ENCODE assay signal across 17 cellular contexts in the genomic region with DNA sequence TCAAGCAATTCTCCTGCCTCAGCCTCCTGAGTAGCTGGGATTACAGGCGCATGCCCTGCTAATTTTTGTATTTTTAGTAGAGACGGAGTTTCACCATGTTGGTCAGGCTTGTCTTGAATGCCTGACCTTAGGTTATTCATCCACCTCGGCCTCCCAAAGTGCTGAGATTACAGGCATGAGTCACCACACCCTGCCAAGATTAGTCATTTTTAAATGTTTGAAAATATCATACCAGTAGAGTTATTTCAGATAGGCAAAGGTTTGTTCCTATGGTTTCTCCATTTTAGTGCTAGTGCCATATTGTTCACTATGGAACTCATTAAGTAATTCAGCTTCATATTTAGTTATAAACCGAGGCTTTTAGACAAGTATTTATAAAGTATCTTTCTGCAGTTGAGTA. TPM values are rescaled to one million over a fixed set of nuclear protein-coding genes. Genes with fewer than 3 reads are reported as not detected.
DNase-seq lines count a peak whose midpoint lies in the region; TF ChIP-seq lines count a peak whose summit lies in the region.
"Had no signal": no experiment of that assay in that cellular context is flagged by ENCODE, and none has a peak within 500 bp of the region (broad histone marks: within the 10 kb centered on the region; RNA-seq: fewer than 3 reads in every experiment).

No MANE protein-coding gene starts in this region.

- TF ChIP-seq CTCF in foreskin fibroblast (IDR thresholded peaks at IDR 0.05; ENCODE audit: low read depth, low read length) = no peak
- TF ChIP-seq CTCF in transverse colon (IDR thresholded peaks at IDR 0.05) = no peak

- no peak for TF ChIP-seq POLR2A in transverse colon (IDR thresholded peaks at IDR 0.05)

- intact Hi-C loops in transverse colon (cut with DNase I; ENCODE audit: low total_unique reads) = no loop called here

- peaks cover 6% of the 10 kb centered on the region for H3K9me3 ChIP-seq in adipocyte (ENCODE audit: control insufficient read depth, low read length)
- H3K9me3 ChIP-seq in transverse colon = no peaks in the 10 kb centered on the region
- H3K9me3 ChIP-seq: upper lobe of left lung had no signal

- in situ Hi-C loops in transverse colon (cut with MboI; ENCODE audit: low pct_ligation_motif_present in 1 of 4, low pct_unique_long_range_greater_than_20kb in 1 of 4, low sequenced_read_pairs in 3 of 4) = no loop called here

- no peak overlapping the region for H3K9ac ChIP-seq in adipocyte (ENCODE audit: low read length)

- H3K27me3 ChIP-seq in ACC112 (ENCODE audit: insufficient read depth, low read length) (no peaks in the 10 kb centered on the region), adipocyte (replicated peaks; ENCODE audit: control insufficient read depth, insufficient read depth, low read length) (no peaks in the 10 kb centered on the region), transverse colon (no peaks in the 10 kb centered on the region)
- H3K27me3 ChIP-seq: upper lobe of left lung had no signal

- H3K4me3 ChIP-seq in ACC112 (ENCODE audit: low read depth, low read length) = 0 out of 2 replicates have a peak overlapping the region, but pooled peaks have one; percentile 28
- no peak overlapping the region for H3K4me3 ChIP-seq in adipocyte (ENCODE audit: low read length)
- no peak overlapping the region for H3K4me3 ChIP-seq in foreskin fibroblast (ENCODE audit: low read depth in 1 of 2, low read length in 2 of 2)
- H3K4me3 ChIP-seq in transverse colon = no peak overlapping the region
- H3K4me3 ChIP-seq: skin epidermis, upper lobe of left lung had no signal

- H2AFZ ChIP-seq in ACC112 (ENCODE audit: low read length, unreplicated experiment) = no peak overlapping the region

- H3K27ac ChIP-seq in ACC112 (ENCODE audit: low read depth, low read length) = peak overlapping the region; percentile 34
- H3K27ac ChIP-seq in transverse colon = no peak overlapping the region
- H3K27ac ChIP-seq: skin epidermis, upper lobe of left lung had no signal

- H3K4me1 ChIP-seq in ACC112 (ENCODE audit: control insufficient read depth, insufficient read depth, low read length, unreplicated experiment) (peaks cover 13% of the 10 kb centered on the region), adipocyte (ENCODE audit: control insufficient read depth, insufficient read depth, low read length) (peaks cover 10% of the 10 kb centered on the region), transverse colon (no peaks in the 10 kb centered on the region)
- H3K4me1 ChIP-seq: upper lobe of left lung had no signal

- H3K79me2 ChIP-seq in ACC112 (ENCODE audit: control insufficient read depth, insufficient read depth, low read length, unreplicated experiment) = no peaks in the 10 kb centered on the region

- no peak for TF ChIP-seq EP300 in transverse colon (IDR thresholded peaks at IDR 0.05; ENCODE audit: low read depth)

- H3K36me3 ChIP-seq in ACC112 (ENCODE audit: insufficient read depth, low read length) = peaks cover 10% of the 10 kb centered on the region
- peaks cover under 1% of the 10 kb centered on the region for H3K36me3 ChIP-seq in adipocyte (ENCODE audit: control insufficient read depth, insufficient read depth, low read length, severe bottlenecking)
- H3K36me3 ChIP-seq in transverse colon = no peaks in the 10 kb centered on the region
- H3K36me3 ChIP-seq: upper lobe of left lung had no signal

- WGBS in transverse colon (ENCODE audit: low coverage in 1 of 2), 2 donors = 92 to 93% methylated on average over 1 to 4 of the region's 4 CpGs

- DNase-seq in HK-2 (ENCODE audit: unreplicated experiment) (peak; percentile 41), adipocyte (ENCODE audit: low read depth) (peak; percentile 50), foreskin fibroblast (peak; percentile 77 to 85), transverse colon (no peak), GM19240 (ENCODE audit: insufficient read length, low spot score) (no peak), T-helper 1 cell (no peak)
- no peak for DNase-seq in activated CD8-positive, alpha-beta memory T cell treated with anti-CD3 and anti-CD28 coated beads, Interleukin-2, amount 50 U/mL, for 4 hours
- DNase-seq: activated B cell treated with CpG ODN at 0.5 μM for 24 hours; central memory CD4-positive, alpha-beta T cell; kidney; naive thymus-derived CD8-positive, alpha-beta T cell; NCI-H1092 treated with DMSO at 0.1 percent for 48 hours; NCI-H524 treated with DMSO at 0.1 percent for 48 hours; SIG-M5; upper lobe of left lung had no signal

RNA-seq across cellular contexts. Expression of a gene that starts 52.3 kb away (rescaled TPM):
- 10 to 100 TPM in 2 of 4 donors, 1 to 10 TPM in 2; 6.0 to 33.0 (median 19.8) TPM for total RNA-seq in transverse colon

Comparison
In these comparisons a context has a peak if more than half of its experiments do, and no peak if none do; other contexts are left out.
1. DNase-seq: peak in HK-2 (single experiment), adipocyte (single experiment) and foreskin fibroblast (2 of 2); none in transverse colon (single experiment), GM19240 (single experiment), T-helper 1 cell (0 of 5) and activated CD8-positive, alpha-beta memory T cell treated with anti-CD3 and anti-CD28 coated beads, Interleukin-2, amount 50 U/mL, for 4 hours (single experiment).